24 cellular contexts compared by ENCODE assay signal in genomic region chr7:124489925-124490324, GRCh38.
DNase-seq lines count a peak whose midpoint lies in the region; FAIRE-seq and TF ChIP-seq lines count a peak whose summit lies in the region.
"Had no signal": no experiment of that assay in that cellular context is flagged by ENCODE, and none has a peak within 500 bp of the region (broad histone marks: within the 10 kb centered on the region; RNA-seq: fewer than 3 reads in every experiment).

No MANE protein-coding gene starts in this region.

- no peak overlapping the region for H3K4me3 Mint-ChIP-seq in chondrocyte (ENCODE audit: unreplicated experiment)
- H3K4me3 Mint-ChIP-seq: activated CD4-positive, alpha-beta T cell treated with anti-CD3 and anti-CD28 coated beads, Interleukin-2, amount 10 ng/mL, durations not matched to agents 7 days and 5 days; CD8-positive, alpha-beta T cell; immature natural killer cell; naive thymus-derived CD8-positive, alpha-beta T cell had no signal

- no peak overlapping the region for H3K27ac Mint-ChIP-seq in chondrocyte (ENCODE audit: unreplicated experiment)
- H3K27ac Mint-ChIP-seq: activated CD4-positive, alpha-beta T cell treated with anti-CD3 and anti-CD28 coated beads, Interleukin-2, amount 10 ng/mL, durations not matched to agents 7 days and 5 days; CD8-positive, alpha-beta T cell; immature natural killer cell; naive thymus-derived CD8-positive, alpha-beta T cell had no signal

- FAIRE-seq in HTR-8/SVneo (lab: Jason Lieb, UNC): no peak
- FAIRE-seq: K562 had no signal

- H3K27me3 Mint-ChIP-seq in chondrocyte (ENCODE audit: low read depth): no peaks in the 10 kb centered on the region
- H3K27me3 Mint-ChIP-seq: activated CD4-positive, alpha-beta T cell treated with anti-CD3 and anti-CD28 coated beads, Interleukin-2, amount 10 ng/mL, durations not matched to agents 7 days and 5 days; naive thymus-derived CD8-positive, alpha-beta T cell had no signal

- no peak for TF ChIP-seq CTCF in chondrocyte (IDR thresholded peaks at IDR 0.05)

- H3K4me1 Mint-ChIP-seq in chondrocyte (ENCODE audit: low read depth): no peaks in the 10 kb centered on the region
- H3K4me1 Mint-ChIP-seq: activated CD4-positive, alpha-beta T cell treated with anti-CD3 and anti-CD28 coated beads, Interleukin-2, amount 10 ng/mL, durations not matched to agents 7 days and 5 days; immature natural killer cell; naive thymus-derived CD8-positive, alpha-beta T cell had no signal

- peaks cover 2% of the 10 kb centered on the region for H3K9me3 Mint-ChIP-seq in chondrocyte (ENCODE audit: low read depth)
- H3K9me3 Mint-ChIP-seq: activated CD4-positive, alpha-beta T cell treated with anti-CD3 and anti-CD28 coated beads, Interleukin-2, amount 10 ng/mL, durations not matched to agents 7 days and 5 days had no signal

- DNase-seq in COR-L47 (lab: John Stamatoyannopoulos, UW): peak; percentile 56
- DNase-seq in NCI-H1105 (lab: John Stamatoyannopoulos, UW): peak; percentile 28
- DNase-seq in NCI-H748 (lab: John Stamatoyannopoulos, UW; ENCODE audit: unreplicated experiment): peak; percentile 73
- peak; percentile 6 for DNase-seq in kidney glomerular epithelial cell (lab: John Stamatoyannopoulos, UW)
- no peak for DNase-seq in chondrocyte (ENCODE audit: low spot score)
- DNase-seq in dermis blood vessel endothelial cell: no peak
- DNase-seq in islet precursor cell: no peak
- no peak for DNase-seq in HTR-8/SVneo (ENCODE audit: insufficient read length, low spot score)
- DNase-seq: activated CD4-positive, alpha-beta T cell treated with anti-CD3 and anti-CD28 coated beads, Interleukin-2, amount 10 ng/mL, durations not matched to agents 7 days and 5 days; activated CD8-positive, alpha-beta memory T cell treated with anti-CD3 and anti-CD28 coated beads, Interleukin-2, amount 50 U/mL, for 48 hours; activated gamma-delta T cell treated with Interleukin-2 at 50 U/mL for 16 hours; amygdala; caudate nucleus; CD8-positive, alpha-beta T cell; effector CD8-positive, alpha-beta T cell; immature natural killer cell; mammary epithelial cell; naive thymus-derived CD8-positive, alpha-beta T cell; NCI-H1048; NCI-H524 treated with DMSO at 0.1 percent for 48 hours; stimulated activated CD8-positive, alpha-beta memory T cell treated with anti-CD3 and anti-CD28 coated beads, Interleukin-4, amount 100 ng/mL, for 48 hours; substantia nigra; uterus had no signal

- no peaks in the 10 kb centered on the region for H3K36me3 Mint-ChIP-seq in chondrocyte (ENCODE audit: low read depth)
- H3K36me3 Mint-ChIP-seq: CD8-positive, alpha-beta T cell; immature natural killer cell; naive thymus-derived CD8-positive, alpha-beta T cell had no signal

Comparison
In these comparisons a context has a peak if more than half of its experiments do, and no peak if none do; other contexts are left out.
1. DNase-seq: peak in COR-L47 (single experiment), NCI-H1105 (single experiment), NCI-H748 (single experiment) and kidney glomerular epithelial cell (single experiment); none in chondrocyte (single experiment), dermis blood vessel endothelial cell (single experiment), islet precursor cell (single experiment) and HTR-8/SVneo (single experiment).